8 cellular contexts compared by ENCODE assay signal in the genomic region with DNA sequence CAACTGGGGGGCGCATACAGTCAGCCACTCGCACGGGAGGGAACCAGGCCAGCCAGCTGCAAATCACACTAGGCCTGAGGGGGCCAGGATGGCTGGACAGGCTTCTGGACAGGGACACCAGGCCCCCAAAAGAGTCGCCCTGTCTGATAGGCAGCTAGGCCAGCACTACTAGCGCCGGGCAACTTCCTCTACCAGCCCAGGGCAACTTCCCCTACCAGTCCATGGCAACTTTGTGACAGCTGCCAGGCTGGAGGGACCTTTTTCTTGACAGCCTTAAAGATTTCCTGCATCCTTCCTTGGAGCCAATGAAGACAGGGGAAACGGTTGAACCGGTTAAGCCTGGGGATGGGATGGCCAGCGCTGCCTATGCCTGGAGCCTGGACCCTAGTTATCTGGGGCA. TPM values are rescaled to one million over a fixed set of nuclear protein-coding genes. Genes with fewer than 3 reads are reported as not detected.
DNase-seq lines count a peak whose midpoint lies in the region; ATAC-seq, FAIRE-seq and TF ChIP-seq lines count a peak whose summit lies in the region.

No MANE protein-coding gene starts in this region.

- intact Hi-C loops in CD8-positive, alpha-beta T cell (cut with DNase I, micrococcal nuclease) = loop anchor here (1.0 to 10.0 kb wide), 2 partner anchors 23 to 513 kb away; no protein-coding TSS in a partner anchor
- intact Hi-C loops in dorsolateral prefrontal cortex (cut with DNase I) = loop anchor here in 1 of 2 donors (10.0 kb wide), 1 partner anchor 47 kb away; the partner anchor contains the start of gene ALDH4A1

- peaks cover 22% of the 10 kb centered on the region for H3K79me2 ChIP-seq in trophoblast cell (ENCODE audit: control insufficient read depth, insufficient read depth, low read length, poor library complexity)

- no peaks in the 10 kb centered on the region for H3K9me3 Mint-ChIP-seq in CD8-positive, alpha-beta T cell

- peaks cover 31% of the 10 kb centered on the region for H3K79me1 ChIP-seq in trophoblast cell (ENCODE audit: low read length)

- DNase-seq in CD8-positive, alpha-beta T cell = peak in 2 of 7 experiments; percentile 29 to 38
- DNase-seq in NOMO-1 (lab: John Stamatoyannopoulos, UW; ENCODE audit: unreplicated experiment in 2 of 2) (peak; percentile 36 to 66), dorsolateral prefrontal cortex (no peak), trophoblast cell (no peak), GM19239 (ENCODE audit: insufficient read length, low spot score) (no peak), AG08396 (ENCODE audit: low spot score) (no peak)
- no peak for DNase-seq in effector CD8-positive, alpha-beta T cell (lab: John Stamatoyannopoulos, UW)

- no peak overlapping the region for H2AK5ac ChIP-seq in trophoblast cell (ENCODE audit: low read length)

- no peak overlapping the region for H2AFZ ChIP-seq in trophoblast cell (ENCODE audit: insufficient read depth, low read length, poor library complexity)

- peak overlapping the region; percentile 82 for H3K4me3 Mint-ChIP-seq in CD8-positive, alpha-beta T cell

- H3K27ac ChIP-seq in CD8-positive, alpha-beta T cell (ENCODE audit: low read depth, low read length) = peak overlapping the region; percentile 96
- H3K27ac ChIP-seq in dorsolateral prefrontal cortex (peak overlapping the region in 56 of 59 donors; percentile 26 to 99 (median 86)), trophoblast cell (ENCODE audit: low read depth, low read length) (no peak overlapping the region)

- peaks cover 89% of the 10 kb centered on the region for H3K4me1 Mint-ChIP-seq in CD8-positive, alpha-beta T cell (ENCODE audit: low read depth)

- CTCF ChIA-PET in CD8-positive, alpha-beta T cell (lab: Charles Lee) = interaction anchor here (1.0 to 5.8 kb wide), 8 partner anchors 25 to 68 kb away, joined by 3 to 32 read pairs (median 6); partner anchors contain the start of gene ALDH4A1

- H3K4ac ChIP-seq in trophoblast cell (ENCODE audit: low read depth, low read length) = no peak overlapping the region

- H3K27me3 Mint-ChIP-seq in CD8-positive, alpha-beta T cell (ENCODE audit: low read depth) = no peaks in the 10 kb centered on the region

- H3K14ac ChIP-seq in trophoblast cell (ENCODE audit: low read length) = peak overlapping the region; percentile 6

- no peak overlapping the region for H2BK120ac ChIP-seq in trophoblast cell (ENCODE audit: insufficient read depth, low read length, poor library complexity)

- H3K23ac ChIP-seq in trophoblast cell (ENCODE audit: low read length) = no peak overlapping the region

- H3K36me3 Mint-ChIP-seq in CD8-positive, alpha-beta T cell = peaks cover 6% of the 10 kb centered on the region

- no peak overlapping the region for H2BK12ac ChIP-seq in trophoblast cell (ENCODE audit: low read length)

- peak overlapping the region; percentile 4 for H3K18ac ChIP-seq in trophoblast cell (ENCODE audit: low read length)

- peak overlapping the region; percentile 23 for H3K4me3 ChIP-seq in CD8-positive, alpha-beta T cell (ENCODE audit: low read depth, low read length)
- peak overlapping the region in 19 of 59 donors; percentile 27 to 60 (median 48) for H3K4me3 ChIP-seq in dorsolateral prefrontal cortex
- H3K4me3 ChIP-seq in trophoblast cell (ENCODE audit: low read depth, low read length) = no peak overlapping the region

- WGBS in trophoblast cell (ENCODE audit: extremely low coverage, insufficient coverage, insufficient read length) = no CpG with 5 or more reads among the region's 9 CpGs

- peak overlapping the region; percentile 98 for H3K27ac Mint-ChIP-seq in CD8-positive, alpha-beta T cell

- no peaks in the 10 kb centered on the region for H3K27me3 ChIP-seq in CD8-positive, alpha-beta T cell (ENCODE audit: insufficient read depth, low read length)
- H3K27me3 ChIP-seq in dorsolateral prefrontal cortex (no peaks in the 10 kb centered on the region), trophoblast cell (ENCODE audit: insufficient read depth, low read length) (no peaks in the 10 kb centered on the region)

- FAIRE-seq in GM19239 (lab: Jason Lieb, UNC) = no peak

- H4K8ac ChIP-seq in trophoblast cell (ENCODE audit: low read depth, low read length) = no peak overlapping the region

- ATAC-seq in CD8-positive, alpha-beta T cell = no peak
- ATAC-seq in GM21529 (IDR thresholded peaks at IDR 0.05; ENCODE audit: unreplicated experiment) = no peak

- POLR2A ChIA-PET in CD8-positive, alpha-beta T cell (lab: Charles Lee) = interaction anchor here (0.9 to 5.5 kb wide), 6 partner anchors 13 to 123 kb away, joined by 3 to 49 read pairs (median 4); partner anchors contain the start of gene ALDH4A1

- no peak overlapping the region for H2BK5ac ChIP-seq in trophoblast cell (ENCODE audit: low read depth, low read length, poor library complexity)

- no peaks in the 10 kb centered on the region for H3K9me3 ChIP-seq in CD8-positive, alpha-beta T cell (ENCODE audit: low read length)
- peaks cover 5% of the 10 kb centered on the region for H3K9me3 ChIP-seq in trophoblast cell (ENCODE audit: insufficient read depth, low read depth, low read length)

- TF ChIP-seq CTCF in CD8-positive, alpha-beta T cell (IDR thresholded peaks at IDR 0.05) = no peak
- no peak for TF ChIP-seq CTCF in dorsolateral prefrontal cortex (IDR thresholded peaks at IDR 0.05 in 54 of 56, conservative IDR thresholded peaks at IDR 0.05 in 2 of 56; ENCODE audit: low read depth in 1 of 56, partially characterized antibody in 56 of 56)

- H3K9ac ChIP-seq in trophoblast cell (ENCODE audit: low read length) = no peak overlapping the region

- no peak overlapping the region for H3K4me2 ChIP-seq in trophoblast cell (ENCODE audit: low read length)

- no peak overlapping the region for H4K91ac ChIP-seq in trophoblast cell (ENCODE audit: low read depth, low read length)

- H3K36me3 ChIP-seq in CD8-positive, alpha-beta T cell (ENCODE audit: insufficient read depth, low read length) = no peaks in the 10 kb centered on the region
- H3K36me3 ChIP-seq in trophoblast cell (ENCODE audit: control insufficient read depth in 1 of 2, insufficient read depth in 2 of 2, low read length in 2 of 2) = peaks cover 0 to 5% of the 10 kb centered on the region in 2 experiments

- H4K12ac ChIP-seq in trophoblast cell (ENCODE audit: low read depth, low read length) = no peak overlapping the region

- peaks cover 89% of the 10 kb centered on the region for H3K4me1 ChIP-seq in CD8-positive, alpha-beta T cell (ENCODE audit: insufficient read depth, low read length)
- peaks cover 48% of the 10 kb centered on the region in 2 experiments for H3K4me1 ChIP-seq in trophoblast cell (ENCODE audit: control insufficient read depth in 1 of 2, insufficient read depth in 2 of 2, low read length in 2 of 2)

RNA-seq across cellular contexts. Expression of gene IFFO2, which starts 5.1 kb away (rescaled TPM):
- 100 to 1,000 TPM in 1 of 2 experiments, 10 to 100 TPM in 1; 92.6 to 107 TPM for total RNA-seq in CD8-positive, alpha-beta T cell
- 10 to 100 TPM; 15.3 to 36.0 (median 21.7) TPM for total RNA-seq in dorsolateral prefrontal cortex
- 18.2 and 19.5 TPM in 2 replicates for polyA plus RNA-seq in trophoblast cell (2013)

RNA-seq across cellular contexts. Expression of gene ALDH4A1, which starts 49.1 kb away (rescaled TPM):
- 1 to 10 TPM; 1.0 to 1.3 TPM for total RNA-seq in CD8-positive, alpha-beta T cell
- 100 to 1,000 TPM in 1 of 120 experiments, 10 to 100 TPM in 119; 16.8 to 112 (median 40.4) TPM for total RNA-seq in dorsolateral prefrontal cortex
- polyA plus RNA-seq in trophoblast cell (2013) = 34.2 and 35.7 TPM in 2 replicates

Comparison
In these comparisons a context has a peak if more than half of its experiments do, and no peak if none do; other contexts are left out.
1. DNase-seq: peak in NOMO-1 (2 of 2); none in dorsolateral prefrontal cortex (0 of 10), trophoblast cell (0 of 2), GM19239 (single experiment), effector CD8-positive, alpha-beta T cell (single experiment) and AG08396 (single experiment).
2. RNA of gene ALDH4A1, which starts 49.1 kb away (total RNA-seq): 16.8 to 112 TPM in dorsolateral prefrontal cortex; 1.0 to 1.3 TPM in CD8-positive, alpha-beta T cell; every median in the first group is over 4 times any median in the second.